8 cellular contexts compared by ENCODE assay signal in the genomic region with DNA sequence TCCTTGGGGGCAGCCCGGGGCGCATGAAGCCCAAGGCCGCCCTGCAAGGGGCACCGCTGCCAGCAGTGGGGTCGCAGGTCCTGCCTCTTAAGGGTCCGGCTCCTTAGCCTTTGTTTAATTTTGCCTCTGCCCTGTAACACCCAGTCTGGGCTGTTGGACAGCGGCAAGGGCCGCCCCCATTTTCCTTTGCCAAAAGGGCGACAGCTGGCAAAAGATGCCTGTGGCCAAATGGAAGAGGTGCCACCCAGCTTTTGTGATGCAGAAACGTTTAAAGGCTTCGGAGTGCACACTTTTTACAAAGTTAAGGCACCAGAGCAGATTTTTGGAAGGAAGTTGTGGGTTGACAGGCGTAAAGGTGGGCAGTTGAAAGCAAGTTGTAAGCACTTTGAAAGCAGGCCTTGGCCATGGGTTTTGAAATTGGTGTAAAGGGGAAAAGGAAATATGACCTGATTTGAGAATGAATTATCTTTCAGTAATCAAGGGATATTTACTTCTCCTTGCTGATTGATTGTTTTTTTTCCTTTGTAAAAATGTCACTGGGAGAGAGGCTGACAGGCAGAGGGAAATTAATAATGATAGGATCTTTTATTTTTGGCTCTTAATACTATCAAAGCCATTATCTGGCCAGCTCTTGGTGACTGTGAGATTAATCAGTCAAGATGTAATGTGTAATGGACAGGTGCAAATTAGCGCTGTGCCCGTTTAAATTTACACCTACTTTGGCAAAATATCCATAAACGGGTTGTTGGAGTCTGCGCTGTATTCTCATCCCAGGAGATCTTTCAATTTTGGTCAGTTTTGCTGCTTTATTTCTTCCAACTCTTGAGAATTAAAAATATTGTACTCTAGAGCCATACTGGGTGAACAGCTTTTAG. TPM values are rescaled to one million over a fixed set of nuclear protein-coding genes. Genes with fewer than 3 reads are reported as not detected.
DNase-seq lines count a peak whose midpoint lies in the region; ATAC-seq and TF ChIP-seq lines count a peak whose summit lies in the region.

No MANE protein-coding gene starts in this region.

- H3K27me3 ChIP-seq in A673 (replicated peaks; ENCODE audit: insufficient read depth, low read depth, low read length, poor library complexity) (no peaks in the 10 kb centered on the region), esophagus (ENCODE audit: control insufficient read depth in 1 of 2, insufficient read depth in 2 of 2, low read length in 2 of 2) (no peaks in the 10 kb centered on the region), muscle layer of colon (ENCODE audit: control insufficient read depth in 1 of 2, insufficient read depth in 2 of 2, low read length in 2 of 2) (no peaks in the 10 kb centered on the region)

- peaks cover 35% of the 10 kb centered on the region for H3K4me1 ChIP-seq in A673 (ENCODE audit: insufficient read depth, low read length, poor library complexity, severe bottlenecking)
- H3K4me1 ChIP-seq in esophagus (ENCODE audit: control insufficient read depth in 2 of 2, insufficient read depth in 2 of 2, low read length in 1 of 2) = peaks cover 0 to 3% of the 10 kb centered on the region in 2 donors
- H3K4me1 ChIP-seq in muscle layer of colon (ENCODE audit: insufficient read depth, low read length) = peaks cover 24% of the 10 kb centered on the region

- H3K27ac ChIP-seq in A673 (ENCODE audit: low read depth, low read length, poor library complexity, severe bottlenecking) = peak overlapping the region; percentile 99
- H3K27ac ChIP-seq in esophagus (ENCODE audit: low read depth in 2 of 2, low read length in 1 of 2) = peak overlapping the region; percentile 88 to 92
- peak overlapping the region; percentile 72 for H3K27ac ChIP-seq in muscle layer of colon (ENCODE audit: low read depth, low read length)

- peak overlapping the region; percentile 76 to 97 for H3K27ac Mint-ChIP-seq in stimulated activated naive CD8-positive, alpha-beta T cell treated with anti-CD3 and anti-CD28 coated beads, Interleukin-15, amount 100 ng/mL, for 72 hours

- WGBS in esophagus, 2 donors = 13 to 15% methylated on average over 16 of the region's 16 CpGs

- H3K9me3 Mint-ChIP-seq in stimulated activated naive CD8-positive, alpha-beta T cell treated with anti-CD3 and anti-CD28 coated beads, Interleukin-15, amount 100 ng/mL, for 72 hours = no peaks in the 10 kb centered on the region

- H3K4me3 ChIP-seq in A673 (ENCODE audit: low read depth, low read length, poor library complexity, severe bottlenecking) (peak overlapping the region; percentile 68), esophagus (ENCODE audit: low read depth in 1 of 2, low read length in 2 of 2) (peak overlapping the region; percentile 64 to 99), muscle layer of colon (ENCODE audit: low read depth in 1 of 2, low read length in 2 of 2) (peak overlapping the region; percentile 54 to 96)

- peak overlapping the region; percentile 58 to 72 for H3K4me3 Mint-ChIP-seq in stimulated activated naive CD8-positive, alpha-beta T cell treated with anti-CD3 and anti-CD28 coated beads, Interleukin-15, amount 100 ng/mL, for 72 hours

- CTCF ChIA-PET in A673 (lab: Charles Lee) = no interaction called here

- peak; percentile 3 for ATAC-seq in GM18861 (IDR thresholded peaks at IDR 0.05; ENCODE audit: unreplicated experiment)
- peak; percentile 23 for ATAC-seq in HG03159 (IDR thresholded peaks at IDR 0.05; ENCODE audit: unreplicated experiment)
- ATAC-seq in stimulated activated naive CD8-positive, alpha-beta T cell treated with anti-CD3 and anti-CD28 coated beads, Interleukin-15, amount 100 ng/mL, for 72 hours = peak; percentile 47

- H3K36me3 ChIP-seq in A673 (ENCODE audit: insufficient read depth, low read length, poor library complexity, severe bottlenecking) = no peaks in the 10 kb centered on the region
- no peaks in the 10 kb centered on the region for H3K36me3 ChIP-seq in esophagus (ENCODE audit: control insufficient read depth in 2 of 2, insufficient read depth in 2 of 2, low read length in 1 of 2)
- no peaks in the 10 kb centered on the region for H3K36me3 ChIP-seq in muscle layer of colon (ENCODE audit: insufficient read depth, low read length)

- H3K27me3 Mint-ChIP-seq in stimulated activated naive CD8-positive, alpha-beta T cell treated with anti-CD3 and anti-CD28 coated beads, Interleukin-15, amount 100 ng/mL, for 72 hours = no peaks in the 10 kb centered on the region

- no peaks in the 10 kb centered on the region for H3K9me3 ChIP-seq in A673 (ENCODE audit: low read depth, low read length, poor library complexity, severe bottlenecking)
- H3K9me3 ChIP-seq in esophagus (ENCODE audit: control insufficient read depth in 2 of 2, insufficient read depth in 1 of 2, low read depth in 1 of 2, low read length in 1 of 2) = no peaks in the 10 kb centered on the region
- no peaks in the 10 kb centered on the region for H3K9me3 ChIP-seq in muscle layer of colon (ENCODE audit: low read length)

- DNase-seq in A673 (ENCODE audit: low spot score) = peak; percentile 54
- DNase-seq in NCI-H345 treated with DMSO at 0.1 percent for 48 hours (lab: John Stamatoyannopoulos, UW; ENCODE audit: unreplicated experiment) = peak; percentile 34
- DNase-seq in activated CD8-positive, alpha-beta memory T cell treated with anti-CD3 and anti-CD28 coated beads, Interleukin-2, amount 50 U/mL, for 4 hours = peak; percentile 16
- peak in 1 of 2 donors; percentile 54 for DNase-seq in stimulated activated naive CD8-positive, alpha-beta T cell treated with anti-CD3 and anti-CD28 coated beads, Interleukin-15, amount 100 ng/mL, for 72 hours

- BruUV-seq in A673 (replicated peaks; lab: Mats Ljungman, UMichigan) = TSS peak; percentile 52

- POLR2A ChIA-PET in A673 (lab: Charles Lee; ENCODE audit: low non-redundant PET) = interaction anchor here (0.6 kb wide), 1 partner anchor 809 kb away, joined by 3 read pairs; no protein-coding TSS in a partner anchor

- peaks cover 45% of the 10 kb centered on the region for H3K4me1 Mint-ChIP-seq in stimulated activated naive CD8-positive, alpha-beta T cell treated with anti-CD3 and anti-CD28 coated beads, Interleukin-15, amount 100 ng/mL, for 72 hours

- peak overlapping the region; percentile 74 for H3K9ac ChIP-seq in muscle layer of colon (ENCODE audit: low read length)

- TF ChIP-seq CTCF in A673 (conservative IDR thresholded peaks at IDR 0.05; ENCODE audit: low read depth, low read length) = no peak

- intact Hi-C loops in A673 (cut with micrococcal nuclease; ENCODE audit: unreplicated experiment) = loop anchor here (5.0 kb wide), 1 partner anchor 146 kb away; the partner anchor contains the start of gene SGCE

RNA-seq across cellular contexts. Expression of gene CASD1, which starts 1.2 kb away (rescaled TPM):
- total RNA-seq in A673 (2021) = 17.0 and 19.6 TPM in 2 replicates
- polyA plus RNA-seq in esophagus = 1 to 10 TPM; 3.9 to 5.7 TPM
